In genomic region chr6:110325197-110325596, GRCh38 we compare ENCODE assay signal across 10 cellular contexts. TPM values are rescaled to one million over a fixed set of nuclear protein-coding genes. Genes with fewer than 3 reads are reported as not detected.
DNase-seq lines count a peak whose midpoint lies in the region; ATAC-seq and TF ChIP-seq lines count a peak whose summit lies in the region.
"Had no signal": no experiment of that assay in that cellular context is flagged by ENCODE, and none has a peak within 500 bp of the region (broad histone marks: within the 10 kb centered on the region; RNA-seq: fewer than 3 reads in every experiment).

No MANE protein-coding gene starts in this region.

- peak overlapping the region in 1 of 5 experiments; percentile 8 for H3K4me3 Mint-ChIP-seq in brain
- H3K4me3 Mint-ChIP-seq in T-helper 2 cell treated with Interferon-gamma antibody and Interleukin-4, amounts not matched to agents 5 μg/mL and 100 μg/mL, for 36 hours = no peak overlapping the region
- H3K4me3 Mint-ChIP-seq: CD4-positive, alpha-beta T cell; naive thymus-derived CD8-positive, alpha-beta T cell had no signal

- H3K9me3 Mint-ChIP-seq in brain = no peaks in the 10 kb centered on the region
- no peaks in the 10 kb centered on the region for H3K9me3 Mint-ChIP-seq in T-helper 2 cell treated with Interferon-gamma antibody and Interleukin-4, amounts not matched to agents 5 μg/mL and 100 μg/mL, for 36 hours
- H3K9me3 Mint-ChIP-seq: CD4-positive, alpha-beta T cell; naive thymus-derived CD8-positive, alpha-beta T cell had no signal

- H3K4me1 Mint-ChIP-seq in brain = peaks cover 95% of the 10 kb centered on the region
- no peaks in the 10 kb centered on the region for H3K4me1 Mint-ChIP-seq in T-helper 2 cell treated with Interferon-gamma antibody and Interleukin-4, amounts not matched to agents 5 μg/mL and 100 μg/mL, for 36 hours (ENCODE audit: low read depth)

- peak overlapping the region; percentile 16 to 91 (median 86) for H3K27ac Mint-ChIP-seq in brain
- H3K27ac Mint-ChIP-seq in T-helper 2 cell treated with Interferon-gamma antibody and Interleukin-4, amounts not matched to agents 5 μg/mL and 100 μg/mL, for 36 hours = no peak overlapping the region
- H3K27ac Mint-ChIP-seq: CD4-positive, alpha-beta T cell had no signal

- DNase-seq in AG08395 (ENCODE audit: low spot score) (peak; percentile 21), NCI-H1092 treated with DMSO at 0.1 percent for 48 hours (lab: John Stamatoyannopoulos, UW) (peak; percentile 64), medulla oblongata (ENCODE audit: extremely low spot score) (peak; percentile 32), NCI-H82 (lab: John Stamatoyannopoulos, UW) (no peak), MV-4-11 (lab: John Stamatoyannopoulos, UW) (no peak)
- DNase-seq in T-helper 2 cell treated with Interferon-gamma antibody and Interleukin-4, amounts not matched to agents 5 μg/mL and 100 μg/mL, for 36 hours (ENCODE audit: low spot score) = no peak
- DNase-seq: CD4-positive, alpha-beta T cell; naive thymus-derived CD8-positive, alpha-beta T cell had no signal

- no peaks in the 10 kb centered on the region for H3K36me3 Mint-ChIP-seq in brain
- no peaks in the 10 kb centered on the region for H3K36me3 Mint-ChIP-seq in T-helper 2 cell treated with Interferon-gamma antibody and Interleukin-4, amounts not matched to agents 5 μg/mL and 100 μg/mL, for 36 hours (ENCODE audit: low read depth)

- TF ChIP-seq CTCF in brain (conservative IDR thresholded peaks at IDR 0.05) = no peak

- no peak for ATAC-seq in HG03025 (IDR thresholded peaks at IDR 0.05; ENCODE audit: low FRiP score, unreplicated experiment)
- ATAC-seq: naive thymus-derived CD8-positive, alpha-beta T cell had no signal

- peaks cover 15% of the 10 kb centered on the region for H3K27me3 Mint-ChIP-seq in brain
- peaks cover 4% of the 10 kb centered on the region for H3K27me3 Mint-ChIP-seq in T-helper 2 cell treated with Interferon-gamma antibody and Interleukin-4, amounts not matched to agents 5 μg/mL and 100 μg/mL, for 36 hours (ENCODE audit: low read depth)
- H3K27me3 Mint-ChIP-seq: CD4-positive, alpha-beta T cell had no signal

RNA-seq across cellular contexts. Expression of gene METTL24, which starts 33.0 kb away (rescaled TPM):
- polyA plus RNA-seq in brain (ENCODE audit: insufficient read depth, low read depth, low replicate concordance) = not detected

Comparison
In these comparisons a context has a peak if more than half of its experiments do, and no peak if none do; other contexts are left out.
1. DNase-seq: peak in AG08395 (single experiment), NCI-H1092 treated with DMSO at 0.1 percent for 48 hours (single experiment) and medulla oblongata (single experiment); none in NCI-H82 (single experiment), MV-4-11 (single experiment) and T-helper 2 cell treated with Interferon-gamma antibody and Interleukin-4, amounts not matched to agents 5 μg/mL and 100 μg/mL, for 36 hours (single experiment).